In the genomic region with DNA sequence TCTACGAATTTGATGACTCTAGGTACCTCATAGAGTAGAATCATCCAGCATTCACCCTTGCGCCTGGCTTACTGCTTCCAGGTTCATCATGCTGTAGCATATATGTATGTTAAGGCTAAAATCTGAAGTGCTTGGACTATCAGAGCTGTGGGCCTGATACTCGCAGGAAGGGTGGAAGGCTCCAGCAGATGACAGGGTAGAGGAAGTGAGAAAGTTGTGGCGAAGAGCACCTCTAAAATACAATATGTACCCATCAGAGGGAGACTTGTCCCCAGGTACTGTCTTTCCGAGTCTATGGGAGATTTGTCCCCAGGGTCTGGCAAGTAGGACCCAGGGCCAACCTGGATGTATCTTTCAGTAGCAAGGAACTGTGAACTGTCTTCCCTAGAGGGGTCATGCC, we compare ENCODE assay signal across 26 cellular contexts.
DNase-seq lines count a peak whose midpoint lies in the region; ATAC-seq and TF ChIP-seq lines count a peak whose summit lies in the region.
"Had no signal": no experiment of that assay in that cellular context is flagged by ENCODE, and none has a peak within 500 bp of the region (broad histone marks: within the 10 kb centered on the region; RNA-seq: fewer than 3 reads in every experiment).

No MANE protein-coding gene starts in this region.

- H3K27ac ChIP-seq in substantia nigra (ENCODE audit: low read depth, low read length, poor library complexity, severe bottlenecking), result peak overlapping the region; percentile 95
- H3K27ac ChIP-seq: adrenal gland, C4-2B, gastrocnemius medialis, left lung, thoracic aorta had no signal

- DNase-seq in RPMI8226 (peak; percentile 11), substantia nigra (lab: John Stamatoyannopoulos, UW) (no peak), GM20000 (ENCODE audit: low spot score) (no peak)
- DNase-seq in activated CD8-positive, alpha-beta memory T cell treated with anti-CD3 and anti-CD28 coated beads, Interleukin-2, amount 50 U/mL, for 48 hours, result no peak
- DNase-seq: activated CD4-positive, alpha-beta T cell treated with anti-CD3 and anti-CD28 coated beads for 48 hours; activated naive CD4-positive, alpha-beta T cell treated with Interleukin-2 at 50 U/mL for 16 hours; activated T-cell treated with anti-CD3 and anti-CD28 coated beads, Interleukin-2, amount 50 U/mL, for 48 hours; adrenal gland; Calu3; gastrocnemius medialis; hypothalamus; Karpas-422; left lung; natural killer cell; NCI-H1048; NCI-H187; NCI-H2171 treated with DMSO at 0.1 percent for 48 hours; NCI-H526; stimulated activated CD4-positive, alpha-beta T cell treated with anti-CD3 and anti-CD28 coated beads, Interleukin-1b, Interleukin-23, amount 100 ng/mL, for 48 hours had no signal

- peak; percentile 85 for ATAC-seq in GM18868 (IDR thresholded peaks at IDR 0.05; ENCODE audit: unreplicated experiment)
- peak; percentile 54 for ATAC-seq in HG02852 (IDR thresholded peaks at IDR 0.05; ENCODE audit: unreplicated experiment)
- no peak for ATAC-seq in HG03095 (IDR thresholded peaks at IDR 0.05; ENCODE audit: unreplicated experiment)
- ATAC-seq: esophagus mucosa, gastrocnemius medialis, left lung, natural killer cell, SK-N-SH treated with all-trans-retinoic acid at 6 μM for 48 hours had no signal

- no peak for TF ChIP-seq CTCF in GM20000 (IDR thresholded peaks at IDR 0.05; ENCODE audit: extremely low read depth, missing control alignments)
